40 cellular contexts compared by ENCODE assay signal in genomic region chr12:125377093-125377492, GRCh38.
"Had no signal": no experiment of that assay in that cellular context is flagged by ENCODE, and none has a peak within 500 bp of the region (broad histone marks: within the 10 kb centered on the region; RNA-seq: fewer than 3 reads in every experiment).

No MANE protein-coding gene starts in this region.

- H3K4me1 ChIP-seq: adrenal gland, ascending aorta, body of pancreas, breast epithelium had no signal

- H3K4me1 Mint-ChIP-seq: activated naive CD4-positive, alpha-beta T cell treated with anti-CD3 and anti-CD28 coated beads, Interleukin-2, amount 10 ng/mL, durations not matched to agents 7 days and 5 days; activated naive CD4-positive, alpha-beta T cell treated with anti-CD3 and anti-CD28 coated beads, Interleukin-2, amount 50 U/mL, for 24 hours; activated naive CD8-positive, alpha-beta T cell treated with anti-CD3 and anti-CD28 coated beads for 36 hours; activated naive CD8-positive, alpha-beta T cell treated with anti-CD3 and anti-CD28 coated beads, Interleukin-2, amount 10 ng/mL, durations not matched to agents 7 days and 5 days; activated naive CD8-positive, alpha-beta T cell treated with anti-CD3 and anti-CD28 coated beads, Interleukin-2, amount 50 U/mL, for 24 hours; activated T-helper 17 cell treated with anti-CD3 and anti-CD28 coated beads, Interleukin-2, amount 50 U/mL, for 72 hours; central memory CD8-positive, alpha-beta T cell had no signal

- H3K4me3 Mint-ChIP-seq: activated naive CD4-positive, alpha-beta T cell treated with anti-CD3 and anti-CD28 coated beads for 36 hours; activated naive CD4-positive, alpha-beta T cell treated with anti-CD3 and anti-CD28 coated beads, Interleukin-2, amount 10 ng/mL, durations not matched to agents 7 days and 5 days; activated naive CD4-positive, alpha-beta T cell treated with anti-CD3 and anti-CD28 coated beads, Interleukin-2, amount 50 U/mL, for 24 hours; activated naive CD8-positive, alpha-beta T cell; activated naive CD8-positive, alpha-beta T cell treated with anti-CD3 and anti-CD28 coated beads for 36 hours; activated naive CD8-positive, alpha-beta T cell treated with anti-CD3 and anti-CD28 coated beads, Interleukin-2, amount 10 ng/mL, durations not matched to agents 7 days and 5 days; activated naive CD8-positive, alpha-beta T cell treated with anti-CD3 and anti-CD28 coated beads, Interleukin-2, amount 50 U/mL, for 24 hours; activated T-cell treated with anti-CD3 and anti-CD28 coated beads, Interleukin-2, amount 50 U/mL, for 24 hours; activated T-cell treated with anti-CD3 and anti-CD28 coated beads, Interleukin-2, amount 50 U/mL, for 4 hours; activated T-cell treated with anti-CD3 and anti-CD28 coated beads, Interleukin-2, amount 50 U/mL, for 72 hours; activated T-helper 1 cell treated with anti-CD3 and anti-CD28 coated beads, Interleukin-12 subunit alpha, Interleukin-12 subunit beta, Interleukin-2, Interleukin-4 antibody, amounts not matched to agents 30 ng/mL and 10 ng/mL and 1 ng/mL, durations not matched to agents 14 hours and 24 hours and 36 hours; activated T-helper 17 cell treated with anti-CD3 and anti-CD28 coated beads, Interleukin-2, amount 50 U/mL, for 72 hours; brain; central memory CD8-positive, alpha-beta T cell had no signal

- FAIRE-seq: astrocyte, bronchial epithelial cell had no signal

- H3K27ac Mint-ChIP-seq: activated naive CD4-positive, alpha-beta T cell treated with anti-CD3 and anti-CD28 coated beads for 36 hours; activated naive CD4-positive, alpha-beta T cell treated with anti-CD3 and anti-CD28 coated beads, Interleukin-2, amount 10 ng/mL, durations not matched to agents 7 days and 5 days; activated naive CD4-positive, alpha-beta T cell treated with anti-CD3 and anti-CD28 coated beads, Interleukin-2, amount 50 U/mL, for 24 hours; activated naive CD4-positive, alpha-beta T cell treated with anti-CD3 and anti-CD28 coated beads, Interleukin-2, amount 50 U/mL, for 72 hours; activated naive CD8-positive, alpha-beta T cell; activated naive CD8-positive, alpha-beta T cell treated with anti-CD3 and anti-CD28 coated beads for 36 hours; activated naive CD8-positive, alpha-beta T cell treated with anti-CD3 and anti-CD28 coated beads, Interleukin-2, amount 10 ng/mL, durations not matched to agents 7 days and 5 days; activated naive CD8-positive, alpha-beta T cell treated with anti-CD3 and anti-CD28 coated beads, Interleukin-2, amount 50 U/mL, for 24 hours; activated T-cell treated with anti-CD3 and anti-CD28 coated beads, Interleukin-2, amount 50 U/mL, for 24 hours; activated T-cell treated with anti-CD3 and anti-CD28 coated beads, Interleukin-2, amount 50 U/mL, for 72 hours; activated T-helper 1 cell treated with anti-CD3 and anti-CD28 coated beads, Interleukin-12 subunit alpha, Interleukin-12 subunit beta, Interleukin-2, Interleukin-4 antibody, amounts not matched to agents 30 ng/mL and 10 ng/mL and 1 ng/mL, durations not matched to agents 14 hours and 24 hours and 36 hours; activated T-helper 17 cell treated with anti-CD3 and anti-CD28 coated beads, Interleukin-2, amount 50 U/mL, for 72 hours; activated T-helper 2 cell treated with anti-CD3 and anti-CD28 coated beads, Interferon-gamma antibody, Interleukin-2, Interleukin-4, amounts not matched to agents 10 μg/mL and 5 μg/mL and 100 μg/mL, durations not matched to agents 14 hours and 24 hours and 36 hours had no signal

- ATAC-seq: activated naive CD4-positive, alpha-beta T cell treated with anti-CD3 and anti-CD28 coated beads, Interleukin-2, amount 50 U/mL, for 72 hours; activated naive CD8-positive, alpha-beta T cell treated with anti-CD3 and anti-CD28 coated beads, Interleukin-2, amount 50 U/mL, for 24 hours; activated T-cell treated with anti-CD3 and anti-CD28 coated beads, Interleukin-2, amount 50 U/mL, for 4 hours; activated T-cell treated with anti-CD3 and anti-CD28 coated beads, Interleukin-2, amount 50 U/mL, for 72 hours; activated T-helper 17 cell treated with anti-CD3 and anti-CD28 coated beads, Interleukin-2, amount 50 U/mL, for 72 hours; body of pancreas had no signal

- H3K9me3 Mint-ChIP-seq: activated naive CD4-positive, alpha-beta T cell treated with anti-CD3 and anti-CD28 coated beads, Interleukin-2, amount 10 ng/mL, durations not matched to agents 7 days and 5 days; activated naive CD4-positive, alpha-beta T cell treated with anti-CD3 and anti-CD28 coated beads, Interleukin-2, amount 50 U/mL, for 24 hours; activated naive CD8-positive, alpha-beta T cell treated with anti-CD3 and anti-CD28 coated beads for 36 hours; activated naive CD8-positive, alpha-beta T cell treated with anti-CD3 and anti-CD28 coated beads, Interleukin-2, amount 10 ng/mL, durations not matched to agents 7 days and 5 days; activated naive CD8-positive, alpha-beta T cell treated with anti-CD3 and anti-CD28 coated beads, Interleukin-2, amount 50 U/mL, for 24 hours; activated T-cell treated with anti-CD3 and anti-CD28 coated beads, Interleukin-2, amount 50 U/mL, for 24 hours; activated T-cell treated with anti-CD3 and anti-CD28 coated beads, Interleukin-2, amount 50 U/mL, for 4 hours; activated T-cell treated with anti-CD3 and anti-CD28 coated beads, Interleukin-2, amount 50 U/mL, for 72 hours; activated T-helper 1 cell treated with anti-CD3 and anti-CD28 coated beads, Interleukin-12 subunit alpha, Interleukin-12 subunit beta, Interleukin-2, Interleukin-4 antibody, amounts not matched to agents 30 ng/mL and 10 ng/mL and 1 ng/mL, durations not matched to agents 14 hours and 24 hours and 36 hours; activated T-helper 2 cell treated with anti-CD3 and anti-CD28 coated beads, Interferon-gamma antibody, Interleukin-2, Interleukin-4, amounts not matched to agents 10 μg/mL and 5 μg/mL and 100 μg/mL, durations not matched to agents 14 hours and 24 hours and 36 hours; central memory CD8-positive, alpha-beta T cell had no signal

- H3K36me3 Mint-ChIP-seq: activated naive CD4-positive, alpha-beta T cell treated with anti-CD3 and anti-CD28 coated beads, Interleukin-2, amount 10 ng/mL, durations not matched to agents 7 days and 5 days; activated naive CD4-positive, alpha-beta T cell treated with anti-CD3 and anti-CD28 coated beads, Interleukin-2, amount 50 U/mL, for 24 hours; activated naive CD4-positive, alpha-beta T cell treated with anti-CD3 and anti-CD28 coated beads, Interleukin-2, amount 50 U/mL, for 72 hours; activated naive CD8-positive, alpha-beta T cell; activated naive CD8-positive, alpha-beta T cell treated with anti-CD3 and anti-CD28 coated beads for 36 hours; activated naive CD8-positive, alpha-beta T cell treated with anti-CD3 and anti-CD28 coated beads, Interleukin-2, amount 10 ng/mL, durations not matched to agents 7 days and 5 days; brain had no signal

- DNase-seq: activated effector memory CD4-positive, alpha-beta T cell treated with anti-CD3 and anti-CD28 coated beads, Interleukin-2, amount 50 U/mL, for 16 hours; activated effector memory CD4-positive, alpha-beta T cell treated with Interleukin-2 at 50 U/mL for 16 hours; activated gamma-delta T cell; activated gamma-delta T cell treated with Interleukin-2 at 50 U/mL for 16 hours; activated naive CD4-positive, alpha-beta T cell; activated naive CD4-positive, alpha-beta T cell treated with anti-CD3 and anti-CD28 coated beads for 36 hours; activated naive CD4-positive, alpha-beta T cell treated with anti-CD3 and anti-CD28 coated beads, Interleukin-2, amount 10 ng/mL, durations not matched to agents 7 days and 5 days; activated naive CD4-positive, alpha-beta T cell treated with anti-CD3 and anti-CD28 coated beads, Interleukin-2, amount 50 U/mL, for 16 hours; activated naive CD4-positive, alpha-beta T cell treated with Interleukin-2 at 50 U/mL for 16 hours; activated naive CD8-positive, alpha-beta T cell treated with anti-CD3 and anti-CD28 coated beads for 36 hours; activated naive CD8-positive, alpha-beta T cell treated with anti-CD3 and anti-CD28 coated beads, Interleukin-2, amount 10 ng/mL, durations not matched to agents 7 days and 5 days; activated naive CD8-positive, alpha-beta T cell treated with anti-CD3 and anti-CD28 coated beads, Interleukin-2, amount 50 U/mL, for 24 hours; activated T-cell treated with anti-CD3 and anti-CD28 coated beads, Interleukin-2, amount 50 U/mL, for 1 hour; activated T-cell treated with anti-CD3 and anti-CD28 coated beads, Interleukin-2, amount 50 U/mL, for 24 hours; activated T-cell treated with anti-CD3 and anti-CD28 coated beads, Interleukin-2, amount 50 U/mL, for 4 hours; activated T-cell treated with anti-CD3 and anti-CD28 coated beads, Interleukin-2, amount 50 U/mL, for 48 hours; activated T-cell treated with anti-CD3 and anti-CD28 coated beads, Interleukin-2, amount 50 U/mL, for 72 hours; adrenal gland; amniotic stem cell; amygdala; anterior cingulate cortex; aorta; body of pancreas; brain microvascular endothelial cell; caudate nucleus; central memory CD4-positive, alpha-beta T cell; cerebellar nuclear complex had no signal

- H3K9me3 ChIP-seq: adrenal gland, ascending aorta, body of pancreas, breast epithelium had no signal

- H3K27ac ChIP-seq: adrenal gland, ascending aorta, body of pancreas, brain microvascular endothelial cell, breast epithelium, cardiac muscle cell had no signal

- H3K36me3 ChIP-seq: adrenal gland, ascending aorta, brain microvascular endothelial cell, breast epithelium, cardiac muscle cell had no signal

- H3K27me3 Mint-ChIP-seq: activated naive CD8-positive, alpha-beta T cell treated with anti-CD3 and anti-CD28 coated beads for 36 hours; activated naive CD8-positive, alpha-beta T cell treated with anti-CD3 and anti-CD28 coated beads, Interleukin-2, amount 10 ng/mL, durations not matched to agents 7 days and 5 days had no signal

- H3K4me3 ChIP-seq: adrenal gland, ascending aorta, body of pancreas, breast epithelium, cardiac muscle cell had no signal

- H3K27me3 ChIP-seq: ascending aorta, body of pancreas, brain microvascular endothelial cell, cardiac muscle cell had no signal
